ENCODE assay signal across 8 cellular contexts in the genomic region with DNA sequence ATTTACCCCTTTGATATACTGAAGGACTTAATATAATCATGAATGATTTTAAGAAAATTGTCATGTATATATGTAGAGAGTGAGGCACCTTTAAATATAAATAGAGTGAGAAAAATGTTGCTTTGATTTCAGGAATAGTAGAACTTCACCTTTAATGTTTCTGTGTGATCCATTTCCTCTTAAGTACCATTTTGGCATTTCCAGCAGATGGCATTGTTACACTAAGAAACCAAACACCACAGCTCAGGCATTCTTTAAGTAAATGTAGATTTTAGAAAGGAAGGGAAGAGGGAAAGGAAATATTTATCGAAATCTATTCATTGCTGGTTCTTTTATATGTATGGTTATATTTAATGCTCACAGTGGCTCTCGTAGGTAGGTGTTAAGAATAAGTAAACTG.
A peak's percentile ranks its signal among the peaks of the same experiment; 100 is the strongest.
DNase-seq lines count a peak whose midpoint lies in the region; ATAC-seq and TF ChIP-seq lines count a peak whose summit lies in the region.

No MANE protein-coding gene starts in this region.

- no peaks in the 10 kb centered on the region for H3K4me1 ChIP-seq in Loucy (ENCODE audit: insufficient read depth, low read length, poor library complexity, severe bottlenecking)
- no peaks in the 10 kb centered on the region for H3K4me1 ChIP-seq in OCI-LY7 (ENCODE audit: insufficient read depth, low read length, poor library complexity, severe bottlenecking)
- no peaks in the 10 kb centered on the region for H3K4me1 ChIP-seq in CD4-positive, alpha-beta memory T cell (ENCODE audit: insufficient read depth, low read length)
- no peaks in the 10 kb centered on the region for H3K4me1 ChIP-seq in CD8-positive, alpha-beta T cell (ENCODE audit: insufficient read depth, low read length)

- H3K4me2 ChIP-seq in Loucy (ENCODE audit: low read depth, low read length, poor library complexity, severe bottlenecking) (no peak overlapping the region), OCI-LY7 (ENCODE audit: low read length) (peak overlapping the region; percentile 20; the same call in 1 of the 2 replicates)

- no peak overlapping the region for H3K27ac Mint-ChIP-seq in CD4-positive, alpha-beta memory T cell
- H3K27ac Mint-ChIP-seq in CD8-positive, alpha-beta T cell: no peak overlapping the region

- H2AFZ ChIP-seq in Loucy (ENCODE audit: low read length) (no peak overlapping the region), OCI-LY7 (ENCODE audit: low read length) (no peak overlapping the region)

- H3K4me3 Mint-ChIP-seq in CD4-positive, alpha-beta memory T cell: no peak overlapping the region
- no peak overlapping the region for H3K4me3 Mint-ChIP-seq in CD8-positive, alpha-beta T cell

- H3K9me2 ChIP-seq in Loucy (replicated peaks; ENCODE audit: low read depth, low read length) (no peaks in the 10 kb centered on the region), OCI-LY7 (ENCODE audit: insufficient read depth, low read length) (no peaks in the 10 kb centered on the region)

- CTCF ChIA-PET in OCI-LY7 (lab: Charles Lee; ENCODE audit: unreplicated experiment): no interaction called here
- CTCF ChIA-PET in CD4-positive, alpha-beta memory T cell (lab: Charles Lee; ENCODE audit: partially characterized antibody): no interaction called here
- CTCF ChIA-PET in CD8-positive, alpha-beta T cell (lab: Charles Lee): interaction anchor here (0.6 kb wide), 1 partner anchor 804 kb away, joined by 3 read pairs; no protein-coding TSS in a partner anchor

- no peaks in the 10 kb centered on the region for H3K27me3 Mint-ChIP-seq in CD4-positive, alpha-beta memory T cell
- no peaks in the 10 kb centered on the region for H3K27me3 Mint-ChIP-seq in CD8-positive, alpha-beta T cell (ENCODE audit: low read depth)

- no peaks in the 10 kb centered on the region for H3K4me1 Mint-ChIP-seq in CD4-positive, alpha-beta memory T cell
- H3K4me1 Mint-ChIP-seq in CD8-positive, alpha-beta T cell (ENCODE audit: low read depth): no peaks in the 10 kb centered on the region

- H3K27me3 ChIP-seq in Loucy (ENCODE audit: insufficient read depth, low read length, poor library complexity, severe bottlenecking): no peaks in the 10 kb centered on the region
- H3K27me3 ChIP-seq in CD4-positive, alpha-beta memory T cell (ENCODE audit: insufficient read depth, low read length): no peaks in the 10 kb centered on the region
- H3K27me3 ChIP-seq in CD8-positive, alpha-beta T cell (ENCODE audit: insufficient read depth, low read length): no peaks in the 10 kb centered on the region

- H3K4me3 ChIP-seq in Loucy (ENCODE audit: low read length, poor library complexity, severe bottlenecking) (no peak overlapping the region), OCI-LY7 (ENCODE audit: low read depth, low read length, poor library complexity, severe bottlenecking) (no peak overlapping the region)
- no peak overlapping the region for H3K4me3 ChIP-seq in CD4-positive, alpha-beta memory T cell (ENCODE audit: low read length in 2 of 2)
- H3K4me3 ChIP-seq in CD8-positive, alpha-beta T cell (ENCODE audit: low read depth, low read length): no peak overlapping the region

- no peak overlapping the region for H3K9ac ChIP-seq in Loucy (ENCODE audit: low read depth, low read length, poor library complexity, severe bottlenecking)

- intact Hi-C loops in OCI-LY7 (cut with micrococcal nuclease; ENCODE audit: unreplicated experiment): no loop called here
- intact Hi-C loops in CD4-positive, alpha-beta memory T cell (cut with micrococcal nuclease): no loop called here
- intact Hi-C loops in CD8-positive, alpha-beta T cell (cut with DNase I, micrococcal nuclease): no loop called here

- H3K36me3 ChIP-seq in Loucy (ENCODE audit: insufficient read depth, low read length) (no peaks in the 10 kb centered on the region), OCI-LY7 (ENCODE audit: insufficient read depth, low read length) (no peaks in the 10 kb centered on the region)
- no peaks in the 10 kb centered on the region for H3K36me3 ChIP-seq in CD4-positive, alpha-beta memory T cell (ENCODE audit: insufficient read depth, low read length)
- no peaks in the 10 kb centered on the region for H3K36me3 ChIP-seq in CD8-positive, alpha-beta T cell (ENCODE audit: insufficient read depth, low read length)

- no peaks in the 10 kb centered on the region for H4K20me1 ChIP-seq in Loucy (ENCODE audit: insufficient read depth, low read length, poor library complexity, severe bottlenecking)
- no peaks in the 10 kb centered on the region for H4K20me1 ChIP-seq in OCI-LY7 (ENCODE audit: insufficient read depth, low read length)

- no peaks in the 10 kb centered on the region for H3K36me3 Mint-ChIP-seq in CD4-positive, alpha-beta memory T cell
- no peaks in the 10 kb centered on the region for H3K36me3 Mint-ChIP-seq in CD8-positive, alpha-beta T cell

- H3F3A ChIP-seq in Loucy (ENCODE audit: low read depth): no peaks in the 10 kb centered on the region

- peak; percentile 71 for DNase-seq in DMS153 (lab: John Stamatoyannopoulos, UW)
- peak; percentile 61 for DNase-seq in OCI-LY7 (ENCODE audit: low spot score)
- DNase-seq in foreskin melanocyte: peak; percentile 7
- DNase-seq in CD4-positive, alpha-beta memory T cell: no peak
- no peak for DNase-seq in caudate nucleus (lab: John Stamatoyannopoulos, UW)
- DNase-seq in amygdala (lab: John Stamatoyannopoulos, UW): no peak
- DNase-seq in CD8-positive, alpha-beta T cell: no peak

- peaks cover 0 to 4% (median 0%) of the 10 kb centered on the region in 8 donors for H3K9me3 Mint-ChIP-seq in CD4-positive, alpha-beta memory T cell
- H3K9me3 Mint-ChIP-seq in CD8-positive, alpha-beta T cell: no peaks in the 10 kb centered on the region

- H3K79me2 ChIP-seq in Loucy (ENCODE audit: insufficient read depth, low read length): no peaks in the 10 kb centered on the region
- no peaks in the 10 kb centered on the region for H3K79me2 ChIP-seq in OCI-LY7 (ENCODE audit: insufficient read depth, low read depth, low read length)

- POLR2A ChIA-PET in OCI-LY7 (lab: Charles Lee): interaction anchor here (0.6 kb wide), 1 partner anchor 200 kb away, joined by 3 read pairs; no protein-coding TSS in a partner anchor
- POLR2A ChIA-PET in CD4-positive, alpha-beta memory T cell (lab: Charles Lee; ENCODE audit: partially characterized antibody): no interaction called here
- POLR2A ChIA-PET in CD8-positive, alpha-beta T cell (lab: Charles Lee): no interaction called here

- H3K9me3 ChIP-seq in Loucy (ENCODE audit: insufficient read depth, low read depth, low read length) (no peaks in the 10 kb centered on the region), OCI-LY7 (ENCODE audit: low read length) (no peaks in the 10 kb centered on the region)
- H3K9me3 ChIP-seq in CD4-positive, alpha-beta memory T cell (ENCODE audit: control insufficient read depth in 1 of 2, low read length in 2 of 2): no peaks in the 10 kb centered on the region
- no peaks in the 10 kb centered on the region for H3K9me3 ChIP-seq in CD8-positive, alpha-beta T cell (ENCODE audit: low read length)

- no peak overlapping the region for H3K27ac ChIP-seq in OCI-LY7 (ENCODE audit: low read depth, low read length, poor library complexity, severe bottlenecking)
- no peak overlapping the region for H3K27ac ChIP-seq in CD4-positive, alpha-beta memory T cell (ENCODE audit: low read depth, low read length)
- no peak overlapping the region for H3K27ac ChIP-seq in caudate nucleus (ENCODE audit: low read depth, low read length)
- no peak overlapping the region for H3K27ac ChIP-seq in CD8-positive, alpha-beta T cell (ENCODE audit: low read depth, low read length)

- BruUV-seq in OCI-LY7 (replicated peaks; lab: Mats Ljungman, UMichigan): no TSS peak

- ATAC-seq in CD8-positive, alpha-beta T cell: no peak

- TF ChIP-seq CTCF in Loucy (conservative IDR thresholded peaks at IDR 0.05; ENCODE audit: low read length): peak; percentile 63
- peak; percentile 89 for TF ChIP-seq CTCF in OCI-LY7 (conservative IDR thresholded peaks at IDR 0.05; ENCODE audit: low read length)
- no peak for TF ChIP-seq CTCF in CD8-positive, alpha-beta T cell (IDR thresholded peaks at IDR 0.05)

Comparison
In these comparisons a context has a peak if more than half of its experiments do, and no peak if none do; other contexts are left out.
1. DNase-seq: peak in DMS153 (single experiment), OCI-LY7 (single experiment) and foreskin melanocyte (single experiment); none in CD4-positive, alpha-beta memory T cell (0 of 5), caudate nucleus (0 of 61), amygdala (0 of 56) and CD8-positive, alpha-beta T cell (0 of 7).